ENCODE assay signal across 1 cellular context in the genomic region with DNA sequence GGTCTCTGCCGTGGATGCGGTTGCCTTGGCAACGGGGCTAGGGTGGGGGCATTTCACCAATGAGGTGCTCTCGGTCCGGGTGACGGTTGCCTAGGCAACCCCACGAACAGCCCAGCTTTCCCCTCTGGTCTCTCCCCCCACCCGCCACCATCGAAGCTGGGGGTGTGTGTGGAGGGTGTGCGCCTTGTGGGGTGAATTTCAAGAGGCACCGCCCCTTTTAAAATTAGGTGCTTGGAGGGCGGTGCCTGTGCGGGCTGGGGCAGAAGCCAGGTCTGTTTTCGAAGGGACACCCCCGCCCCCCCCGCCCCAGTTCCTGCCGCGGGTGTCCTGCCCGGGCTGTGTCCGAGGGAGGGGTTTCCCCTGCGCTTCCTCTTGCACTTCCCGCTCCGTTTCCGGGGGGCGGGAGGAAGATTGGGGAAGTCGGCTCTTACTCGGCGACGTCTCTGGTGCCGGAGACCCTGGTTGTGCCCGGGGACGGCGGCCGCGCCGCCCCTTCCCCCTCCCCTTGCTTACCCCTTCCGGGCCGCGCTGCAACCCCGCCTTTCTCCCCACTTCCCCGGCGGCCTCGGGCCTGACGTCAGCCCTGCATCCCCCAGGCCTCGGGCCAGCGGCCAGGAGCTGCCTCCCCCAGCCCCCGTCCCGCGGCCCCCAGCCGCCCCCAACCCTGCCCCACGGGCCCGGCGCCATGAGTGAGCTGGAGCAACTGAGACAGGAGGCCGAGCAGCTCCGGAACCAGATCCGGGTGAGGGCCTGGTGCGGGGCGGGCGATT.
TF ChIP-seq lines count a peak whose summit lies in the region.

No MANE protein-coding gene starts in this region.

TF ChIP-seq in HepG2, 621 proteins besides CTCF, POLR2A, EP300 and RAD21:
- TF ChIP-seq ADNP (CRISPR knock-in tag; IDR thresholded peaks at IDR 0.05) (no peak), AGO2 (optimal IDR thresholded peaks at IDR 0.05; ENCODE audit: low read depth, low read length) (peak; percentile 36), RFX3 (CRISPR knock-in tag; IDR thresholded peaks at IDR 0.05) (peak; percentile 51; the same call in 1 of the 2 replicates)
TF ChIP-seq in HepG2: peak in this region for 2.
